In the genomic region with DNA sequence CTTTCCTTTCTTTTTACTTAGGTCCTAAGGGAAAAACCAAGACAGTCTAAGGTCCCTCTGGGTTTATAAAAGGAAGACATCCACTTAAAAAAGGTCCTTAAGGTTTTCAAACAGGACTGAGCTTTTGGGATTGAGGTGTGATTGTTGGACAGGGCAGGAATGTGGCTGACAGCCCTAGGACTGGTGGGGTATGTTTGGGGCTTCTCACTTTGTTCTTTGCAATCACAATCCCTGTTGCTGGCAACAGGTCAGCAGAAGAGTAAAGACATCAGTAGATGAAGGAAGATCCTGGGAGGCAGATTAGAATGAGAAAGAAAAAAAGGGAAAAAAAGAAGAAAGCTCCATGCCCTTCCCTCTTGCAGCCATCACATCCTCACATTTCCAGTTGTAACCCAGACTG, we compare ENCODE assay signal across 19 cellular contexts.
DNase-seq lines count a peak whose midpoint lies in the region; ATAC-seq and TF ChIP-seq lines count a peak whose summit lies in the region.
"Had no signal": no experiment of that assay in that cellular context is flagged by ENCODE, and none has a peak within 500 bp of the region (broad histone marks: within the 10 kb centered on the region; RNA-seq: fewer than 3 reads in every experiment).

No MANE protein-coding gene starts in this region.

- H3K4me1 ChIP-seq in GM23338 (ENCODE audit: insufficient read depth) (peaks cover 15% of the 10 kb centered on the region), HUES6 (ENCODE audit: control insufficient read depth, insufficient read depth, low read length) (peaks cover 22% of the 10 kb centered on the region), iPS-20b (ENCODE audit: insufficient read depth, low read length) (peaks cover 17% of the 10 kb centered on the region; the same call in 1 of the 2 replicates)
- H3K4me1 ChIP-seq: BE2C, HAP-1 had no signal

- no peaks in the 10 kb centered on the region for H3K9me2 ChIP-seq in GM23338 (ENCODE audit: insufficient read depth)

- H3K27me3 ChIP-seq in GM23338 (ENCODE audit: insufficient read depth) (no peaks in the 10 kb centered on the region), HUES6 (ENCODE audit: control insufficient read depth, insufficient read depth, low read length) (no peaks in the 10 kb centered on the region), iPS-20b (ENCODE audit: insufficient read depth, low read length) (no peaks in the 10 kb centered on the region)
- H3K27me3 ChIP-seq: BE2C had no signal

- POLR2A ChIA-PET in WTC11 (lab: Charles Lee) = no interaction called here

- H3K4me1 Mint-ChIP-seq in GM23338 = peaks cover 32% of the 10 kb centered on the region
- peaks cover 37% of the 10 kb centered on the region for H3K4me1 Mint-ChIP-seq in WTC11

- H2AFZ ChIP-seq in GM23338 = no peak overlapping the region; the same call in 1 of the 2 replicates

- H3K4me3 ChIP-seq in GM23338 = 0 out of 2 replicates have a peak overlapping the region, but pooled peaks have one; percentile 4
- H3K4me3 ChIP-seq in HUES6 (ENCODE audit: low read depth, low read length) = no peak overlapping the region
- H3K4me3 ChIP-seq in iPS-20b (ENCODE audit: low read length) = peak overlapping the region; percentile 0; the same call in 1 of the 2 replicates
- H3K4me3 ChIP-seq: HAP-1, PC-9 had no signal

- H3K27me3 Mint-ChIP-seq in GM23338 (ENCODE audit: insufficient read depth, low read depth, poor library complexity) (no peaks in the 10 kb centered on the region), WTC11 (ENCODE audit: low read depth) (no peaks in the 10 kb centered on the region)

- no peak overlapping the region for H3K9ac ChIP-seq in HUES6 (ENCODE audit: low read length)
- peak overlapping the region; percentile 62; the same call in 1 of the 2 replicates for H3K9ac ChIP-seq in iPS-20b (ENCODE audit: low read depth, low read length)
- H3K9ac ChIP-seq: KMS-11 had no signal

- peak overlapping the region; percentile 36 for H3K4me2 ChIP-seq in GM23338
- H3K4me2 ChIP-seq: KMS-11, PC-9 had no signal

- H4K20me1 ChIP-seq in GM23338 (replicated peaks; ENCODE audit: insufficient read depth) = no peaks in the 10 kb centered on the region

- H3K79me2 ChIP-seq in GM23338 (replicated peaks; ENCODE audit: insufficient read depth) = no peaks in the 10 kb centered on the region

- TF ChIP-seq CTCF in GM23338 (conservative IDR thresholded peaks at IDR 0.05; ENCODE audit: low read depth in 2 of 2) (no peak), WTC11 (IDR thresholded peaks at IDR 0.05) (no peak), GM10266 (IDR thresholded peaks at IDR 0.05; ENCODE audit: control insufficient read depth, insufficient read depth, low read depth, missing control alignments) (no peak)

- H3K27ac Mint-ChIP-seq in GM23338 = peak overlapping the region; percentile 25
- H3K27ac Mint-ChIP-seq in WTC11 = peak overlapping the region; percentile 84

- no peaks in the 10 kb centered on the region for H3K9me3 Mint-ChIP-seq in GM23338
- peaks cover 6% of the 10 kb centered on the region for H3K9me3 Mint-ChIP-seq in WTC11

- ATAC-seq in GM23338 (peak; percentile 88), WTC11 (peak; percentile 66), GM21447 (IDR thresholded peaks at IDR 0.05; ENCODE audit: unreplicated experiment) (no peak)

- H3K36me3 ChIP-seq in GM23338 (ENCODE audit: insufficient read depth) (no peaks in the 10 kb centered on the region), HUES6 (ENCODE audit: control insufficient read depth, insufficient read depth, low read length) (no peaks in the 10 kb centered on the region), iPS-20b (ENCODE audit: insufficient read depth, low read depth, low read length) (no peaks in the 10 kb centered on the region)
- H3K36me3 ChIP-seq: BE2C, HAP-1 had no signal

- DNase-seq in GM23338 (ENCODE audit: low spot score) (peak; percentile 16), WTC11 (ENCODE audit: low spot score) (no peak), GM10266 (ENCODE audit: extremely low spot score) (no peak), UCSD-AML1 (lab: John Stamatoyannopoulos, UW; ENCODE audit: unreplicated experiment) (no peak), COLO668 (lab: John Stamatoyannopoulos, UW; ENCODE audit: unreplicated experiment) (no peak)
- DNase-seq: BE2C, DMS79 treated with DMSO at 0.1 percent for 48 hours, NCI-H1417, NCI-H1694 treated with DMSO at 0.1 percent for 48 hours, NCI-H2107, NCI-H446 treated with DMSO at 0.1 percent for 48 hours, NCI-H526 treated with DMSO at 0.1 percent for 48 hours, PC-9, T-helper 1 cell had no signal

- H3F3A ChIP-seq in GM23338 (replicated peaks; ENCODE audit: low read depth) = no peaks in the 10 kb centered on the region

- no peaks in the 10 kb centered on the region for H3K9me3 ChIP-seq in HUES6 (ENCODE audit: control insufficient read depth, insufficient read depth, low read depth, low read length)
- no peaks in the 10 kb centered on the region for H3K9me3 ChIP-seq in iPS-20b (ENCODE audit: insufficient read depth, low read depth, low read length)
- H3K9me3 ChIP-seq: BE2C, HAP-1 had no signal

- no peaks in the 10 kb centered on the region for H3K36me3 Mint-ChIP-seq in GM23338 (ENCODE audit: low read depth)
- H3K36me3 Mint-ChIP-seq in WTC11 = no peaks in the 10 kb centered on the region

- H3K27ac ChIP-seq in GM23338 (ENCODE audit: low read depth) (peak overlapping the region; percentile 9; the same call in 1 of the 2 replicates), HUES6 (ENCODE audit: low read depth, low read length) (0 out of 2 replicates have a peak overlapping the region, but pooled peaks have one; percentile 63), iPS-20b (ENCODE audit: low read length) (no peak overlapping the region)
- H3K27ac ChIP-seq: KMS-11, PC-9 had no signal

- H3K4me3 Mint-ChIP-seq in GM23338 (peak overlapping the region; percentile 13; the same call in 2 of the 3 replicates), WTC11 (peak overlapping the region; percentile 34)

- CTCF ChIA-PET in WTC11 (lab: Charles Lee) = interaction anchor here (0.6 to 0.7 kb wide), 2 partner anchors 21 to 487 kb away, joined by 3 read pairs; no protein-coding TSS in a partner anchor

TF ChIP-seq in GM23338, 12 proteins besides CTCF, POLR2A, EP300 and RAD21 (continues in another document):
- no peak for TF ChIP-seq ZNF331 (CRISPR knock-in tag; IDR thresholded peaks at IDR 0.05; ENCODE audit: low read depth)
- TF ChIP-seq POLR2AphosphoS5 (IDR thresholded peaks at IDR 0.05; ENCODE audit: low read depth) = no peak
- TF ChIP-seq NANOG (IDR thresholded peaks at IDR 0.05; ENCODE audit: borderline replicate concordance) = no peak
- TF ChIP-seq, protein P1, sequence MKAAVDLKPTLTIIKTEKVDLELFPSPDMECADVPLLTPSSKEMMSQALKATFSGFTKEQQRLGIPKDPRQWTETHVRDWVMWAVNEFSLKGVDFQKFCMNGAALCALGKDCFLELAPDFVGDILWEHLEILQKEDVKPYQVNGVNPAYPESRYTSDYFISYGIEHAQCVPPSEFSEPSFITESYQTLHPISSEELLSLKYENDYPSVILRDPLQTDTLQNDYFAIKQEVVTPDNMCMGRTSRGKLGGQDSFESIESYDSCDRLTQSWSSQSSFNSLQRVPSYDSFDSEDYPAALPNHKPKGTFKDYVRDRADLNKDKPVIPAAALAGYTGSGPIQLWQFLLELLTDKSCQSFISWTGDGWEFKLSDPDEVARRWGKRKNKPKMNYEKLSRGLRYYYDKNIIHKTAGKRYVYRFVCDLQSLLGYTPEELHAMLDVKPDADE (IDR thresholded peaks at IDR 0.05) = no peak
- no peak for TF ChIP-seq STAT1 (IDR thresholded peaks at IDR 0.05; ENCODE audit: unreplicated experiment)

TF ChIP-seq in WTC11, 78 proteins besides CTCF, POLR2A, EP300 and RAD21:
- TF ChIP-seq SMAD3 (CRISPR knock-in tag; IDR thresholded peaks at IDR 0.05; ENCODE audit: borderline replicate concordance) (no peak), FOXJ3 (CRISPR knock-in tag; IDR thresholded peaks at IDR 0.05; ENCODE audit: borderline replicate concordance) (no peak), ZNF317 (CRISPR knock-in tag; IDR thresholded peaks at IDR 0.05; ENCODE audit: borderline replicate concordance, low read depth) (no peak), OVOL2 (CRISPR knock-in tag; IDR thresholded peaks at IDR 0.05; ENCODE audit: borderline replicate concordance) (no peak), RELA (CRISPR knock-in tag; IDR thresholded peaks at IDR 0.05; ENCODE audit: borderline replicate concordance) (no peak)
- TF ChIP-seq, protein P2, sequence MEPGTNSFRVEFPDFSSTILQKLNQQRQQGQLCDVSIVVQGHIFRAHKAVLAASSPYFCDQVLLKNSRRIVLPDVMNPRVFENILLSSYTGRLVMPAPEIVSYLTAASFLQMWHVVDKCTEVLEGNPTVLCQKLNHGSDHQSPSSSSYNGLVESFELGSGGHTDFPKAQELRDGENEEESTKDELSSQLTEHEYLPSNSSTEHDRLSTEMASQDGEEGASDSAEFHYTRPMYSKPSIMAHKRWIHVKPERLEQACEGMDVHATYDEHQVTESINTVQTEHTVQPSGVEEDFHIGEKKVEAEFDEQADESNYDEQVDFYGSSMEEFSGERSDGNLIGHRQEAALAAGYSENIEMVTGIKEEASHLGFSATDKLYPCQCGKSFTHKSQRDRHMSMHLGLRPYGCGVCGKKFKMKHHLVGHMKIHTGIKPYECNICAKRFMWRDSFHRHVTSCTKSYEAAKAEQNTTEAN (CRISPR knock-in tag; IDR thresholded peaks at IDR 0.05) = no peak
